10 cellular contexts compared by ENCODE assay signal in genomic region chr5:153539983-153540382, GRCh38. TPM values are rescaled to one million over a fixed set of nuclear protein-coding genes. Genes with fewer than 3 reads are reported as not detected.
"Had no signal": no experiment of that assay in that cellular context is flagged by ENCODE, and none has a peak within 500 bp of the region (broad histone marks: within the 10 kb centered on the region; RNA-seq: fewer than 3 reads in every experiment).

No MANE protein-coding gene starts in this region.

- H3K4me3 ChIP-seq: GM23248, K562 had no signal

- DNase-seq: GM23248, GOT3, H9, HCEC 1CT, IMR-90, KG1 had no signal

- H3K4me3 Mint-ChIP-seq: H9 had no signal

- FAIRE-seq: H54, HTR-8/SVneo, K562 had no signal

- ATAC-seq: K562 had no signal

- H3K9ac ChIP-seq: GM23248 had no signal

- H3K9me3 Mint-ChIP-seq: H9 had no signal

- H3K27ac Mint-ChIP-seq: H9 had no signal

- H2AFZ ChIP-seq: GM23248 had no signal

- H3K27ac ChIP-seq: GM23248 had no signal

RNA-seq across cellular contexts. Expression of gene GRIA1, which starts 49.5 kb away (rescaled TPM):
- total RNA-seq: HT-29, K562 had no signal
